ENCODE assay signal across 1 cellular context in the genomic region with DNA sequence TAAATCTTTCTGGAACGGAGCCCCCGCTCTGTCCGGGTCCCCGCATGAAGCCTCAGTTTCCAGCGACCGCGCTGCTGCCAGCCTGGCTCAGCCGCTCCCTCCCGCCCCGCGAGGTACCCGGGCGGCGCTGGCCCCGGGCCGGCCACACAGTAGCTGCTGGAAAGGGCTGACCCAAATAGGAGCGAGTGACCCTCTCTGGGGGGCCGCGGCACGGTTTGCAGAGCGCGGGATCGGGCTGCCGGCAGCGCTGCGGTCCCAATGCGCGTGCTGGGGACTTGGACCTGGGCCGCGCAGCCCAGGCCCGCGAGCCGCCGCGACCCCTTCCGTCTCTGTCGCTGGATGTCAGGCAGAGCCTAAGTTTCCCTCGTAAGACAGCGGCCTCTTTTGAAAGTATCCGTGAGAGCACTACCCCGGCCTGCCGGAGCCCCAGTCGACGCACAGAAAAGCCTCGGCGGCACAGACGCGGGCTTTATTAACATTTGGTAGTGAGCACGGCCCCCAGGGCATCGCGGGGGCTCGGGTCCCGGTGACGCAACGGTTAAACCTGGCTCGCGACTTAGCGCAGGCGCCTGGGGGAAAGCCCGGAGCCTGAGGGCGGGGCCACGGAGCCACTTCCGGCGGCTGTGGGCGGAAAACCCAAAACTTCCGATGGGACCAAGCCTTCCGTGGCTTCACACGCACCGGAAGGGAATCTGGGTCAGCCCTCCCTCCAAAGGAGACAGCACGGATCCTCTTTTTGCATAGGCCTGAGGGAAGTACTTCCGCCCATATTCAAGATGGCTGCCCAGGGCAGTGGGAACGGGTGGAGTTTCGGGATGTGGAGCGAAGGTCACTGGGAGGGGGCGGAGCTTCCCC.
TF ChIP-seq lines count a peak whose summit lies in the region.

No MANE protein-coding gene starts in this region.

TF ChIP-seq in K562, 482 proteins besides CTCF, POLR2A, EP300 and RAD21 (continued from another document and continues in another):
- TF ChIP-seq, protein P1, sequence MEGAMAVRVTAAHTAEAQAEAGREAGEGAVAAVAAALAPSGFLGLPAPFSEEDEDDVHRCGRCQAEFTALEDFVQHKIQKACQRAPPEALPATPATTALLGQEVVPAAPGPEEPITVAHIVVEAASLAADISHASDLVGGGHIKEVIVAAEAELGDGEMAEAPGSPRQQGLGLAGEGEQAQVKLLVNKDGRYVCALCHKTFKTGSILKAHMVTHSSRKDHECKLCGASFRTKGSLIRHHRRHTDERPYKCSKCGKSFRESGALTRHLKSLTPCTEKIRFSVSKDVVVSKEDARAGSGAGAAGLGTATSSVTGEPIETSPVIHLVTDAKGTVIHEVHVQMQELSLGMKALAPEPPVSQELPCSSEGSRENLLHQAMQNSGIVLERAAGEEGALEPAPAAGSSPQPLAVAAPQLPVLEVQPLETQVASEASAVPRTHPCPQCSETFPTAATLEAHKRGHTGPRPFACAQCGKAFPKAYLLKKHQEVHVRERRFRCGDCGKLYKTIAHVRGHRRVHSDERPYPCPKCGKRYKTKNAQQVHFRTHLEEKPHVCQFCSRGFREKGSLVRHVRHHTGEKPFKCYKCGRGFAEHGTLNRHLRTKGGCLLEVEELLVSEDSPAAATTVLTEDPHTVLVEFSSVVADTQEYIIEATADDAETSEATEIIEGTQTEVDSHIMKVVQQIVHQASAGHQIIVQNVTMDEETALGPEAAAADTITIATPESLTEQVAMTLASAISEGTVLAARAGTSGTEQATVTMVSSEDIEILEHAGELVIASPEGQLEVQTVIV (CRISPR knock-in tag; IDR thresholded peaks at IDR 0.05; ENCODE audit: borderline replicate concordance) = no peak
- TF ChIP-seq SRSF1 (IDR thresholded peaks at IDR 0.05; ENCODE audit: low read depth, low read length) (peak; percentile 76; the same call in 1 of the 2 replicates), ZNF134 (CRISPR knock-in tag; conservative IDR thresholded peaks at IDR 0.05) (no peak), MCM7 (IDR thresholded peaks at IDR 0.05) (no peak), MBD2 (IDR thresholded peaks at IDR 0.05; ENCODE audit: borderline replicate concordance, low read depth) (peak; percentile 92), ZNF197 (CRISPR knock-in tag; IDR thresholded peaks at IDR 0.05; ENCODE audit: low read depth) (peak; percentile 34; the same call in 1 of the 2 replicates), ZNF586 (CRISPR knock-in tag; conservative IDR thresholded peaks at IDR 0.05) (no peak), ZKSCAN1 (IDR thresholded peaks at IDR 0.05; ENCODE audit: low read depth, low read length) (no peak), GATAD2B (IDR thresholded peaks at IDR 0.05; ENCODE audit: borderline replicate concordance) (no peak; the same call in 1 of the 2 replicates), NELFE (IDR thresholded peaks at IDR 0.05; ENCODE audit: insufficient read depth, insufficient read length) (no peak), TAF1 (IDR thresholded peaks at IDR 0.05; ENCODE audit: control insufficient read depth, extremely low read depth, insufficient read depth, low read length, severe bottlenecking) (peak; percentile 84), MCM2 (IDR thresholded peaks at IDR 0.05; ENCODE audit: low read depth) (no peak), CREBBP (IDR thresholded peaks at IDR 0.05; ENCODE audit: low read depth, low read length) (no peak), MAFK (IDR thresholded peaks at IDR 0.05; ENCODE audit: low read length) (peak; percentile 48), E2F3 (CRISPR knock-in tag; IDR thresholded peaks at IDR 0.05) (peak; percentile 73; the same call in 1 of the 2 replicates), CSDE1 (IDR thresholded peaks at IDR 0.05) (no peak), HIVEP1 (CRISPR knock-in tag; IDR thresholded peaks at IDR 0.05) (no peak), PPARD (CRISPR knock-in tag; IDR thresholded peaks at IDR 0.05) (no peak), FOXA1 (IDR thresholded peaks at IDR 0.05; ENCODE audit: borderline replicate concordance) (no peak), POLR2B (IDR thresholded peaks at IDR 0.05; ENCODE audit: low read depth, partially characterized antibody) (peak; percentile 63), MCM3 (IDR thresholded peaks at IDR 0.05) (no peak), BRD4 (IDR thresholded peaks at IDR 0.05) (peak; percentile 30; the same call in 1 of the 2 replicates), IRF2 (CRISPR knock-in tag; IDR thresholded peaks at IDR 0.05) (no peak), ZNF696 (CRISPR knock-in tag; conservative IDR thresholded peaks at IDR 0.05) (no peak; the same call in 1 of the 2 replicates), PML (IDR thresholded peaks at IDR 0.05; ENCODE audit: low read length) (no peak; the same call in 1 of the 2 replicates), TARDBP (IDR thresholded peaks at IDR 0.05) (no peak), HDAC6 (IDR thresholded peaks at IDR 0.05; ENCODE audit: low read depth, low read length) (no peak), SIN3A (IDR thresholded peaks at IDR 0.05; ENCODE audit: borderline replicate concordance in 2 of 2, control insufficient read depth in 1 of 2, low read depth in 2 of 2, low read length in 2 of 2) (no peak; a peak in 2 of 4 replicates), TRIM28 (IDR thresholded peaks at IDR 0.05) (no peak)
- TF ChIP-seq, protein P2, sequence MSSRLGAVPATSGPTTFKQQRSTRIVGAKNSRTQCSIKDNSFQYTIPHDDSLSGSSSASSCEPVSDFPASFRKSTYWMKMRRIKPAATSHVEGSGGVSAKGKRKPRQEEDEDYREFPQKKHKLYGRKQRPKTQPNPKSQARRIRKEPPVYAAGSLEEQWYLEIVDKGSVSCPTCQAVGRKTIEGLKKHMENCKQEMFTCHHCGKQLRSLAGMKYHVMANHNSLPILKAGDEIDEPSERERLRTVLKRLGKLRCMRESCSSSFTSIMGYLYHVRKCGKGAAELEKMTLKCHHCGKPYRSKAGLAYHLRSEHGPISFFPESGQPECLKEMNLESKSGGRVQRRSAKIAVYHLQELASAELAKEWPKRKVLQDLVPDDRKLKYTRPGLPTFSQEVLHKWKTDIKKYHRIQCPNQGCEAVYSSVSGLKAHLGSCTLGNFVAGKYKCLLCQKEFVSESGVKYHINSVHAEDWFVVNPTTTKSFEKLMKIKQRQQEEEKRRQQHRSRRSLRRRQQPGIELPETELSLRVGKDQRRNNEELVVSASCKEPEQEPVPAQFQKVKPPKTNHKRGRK (tag; IDR thresholded peaks at IDR 0.05) = no peak
- TF ChIP-seq, protein P3, sequence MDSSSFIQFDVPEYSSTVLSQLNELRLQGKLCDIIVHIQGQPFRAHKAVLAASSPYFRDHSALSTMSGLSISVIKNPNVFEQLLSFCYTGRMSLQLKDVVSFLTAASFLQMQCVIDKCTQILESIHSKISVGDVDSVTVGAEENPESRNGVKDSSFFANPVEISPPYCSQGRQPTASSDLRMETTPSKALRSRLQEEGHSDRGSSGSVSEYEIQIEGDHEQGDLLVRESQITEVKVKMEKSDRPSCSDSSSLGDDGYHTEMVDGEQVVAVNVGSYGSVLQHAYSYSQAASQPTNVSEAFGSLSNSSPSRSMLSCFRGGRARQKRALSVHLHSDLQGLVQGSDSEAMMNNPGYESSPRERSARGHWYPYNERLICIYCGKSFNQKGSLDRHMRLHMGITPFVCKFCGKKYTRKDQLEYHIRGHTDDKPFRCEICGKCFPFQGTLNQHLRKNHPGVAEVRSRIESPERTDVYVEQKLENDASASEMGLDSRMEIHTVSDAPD (CRISPR knock-in tag; IDR thresholded peaks at IDR 0.05) = no peak
- TF ChIP-seq, protein P4, sequence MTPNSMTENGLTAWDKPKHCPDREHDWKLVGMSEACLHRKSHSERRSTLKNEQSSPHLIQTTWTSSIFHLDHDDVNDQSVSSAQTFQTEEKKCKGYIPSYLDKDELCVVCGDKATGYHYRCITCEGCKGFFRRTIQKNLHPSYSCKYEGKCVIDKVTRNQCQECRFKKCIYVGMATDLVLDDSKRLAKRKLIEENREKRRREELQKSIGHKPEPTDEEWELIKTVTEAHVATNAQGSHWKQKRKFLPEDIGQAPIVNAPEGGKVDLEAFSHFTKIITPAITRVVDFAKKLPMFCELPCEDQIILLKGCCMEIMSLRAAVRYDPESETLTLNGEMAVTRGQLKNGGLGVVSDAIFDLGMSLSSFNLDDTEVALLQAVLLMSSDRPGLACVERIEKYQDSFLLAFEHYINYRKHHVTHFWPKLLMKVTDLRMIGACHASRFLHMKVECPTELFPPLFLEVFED (CRISPR knock-in tag; conservative IDR thresholded peaks at IDR 0.05) = 0 out of 2 replicates have a peak, but pooled peaks have one; percentile 12
- TF ChIP-seq, protein P5, sequence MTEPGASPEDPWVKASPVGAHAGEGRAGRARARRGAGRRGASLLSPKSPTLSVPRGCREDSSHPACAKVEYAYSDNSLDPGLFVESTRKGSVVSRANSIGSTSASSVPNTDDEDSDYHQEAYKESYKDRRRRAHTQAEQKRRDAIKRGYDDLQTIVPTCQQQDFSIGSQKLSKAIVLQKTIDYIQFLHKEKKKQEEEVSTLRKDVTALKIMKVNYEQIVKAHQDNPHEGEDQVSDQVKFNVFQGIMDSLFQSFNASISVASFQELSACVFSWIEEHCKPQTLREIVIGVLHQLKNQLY (CRISPR knock-in tag; conservative IDR thresholded peaks at IDR 0.05) = no peak
- TF ChIP-seq, protein P6, sequence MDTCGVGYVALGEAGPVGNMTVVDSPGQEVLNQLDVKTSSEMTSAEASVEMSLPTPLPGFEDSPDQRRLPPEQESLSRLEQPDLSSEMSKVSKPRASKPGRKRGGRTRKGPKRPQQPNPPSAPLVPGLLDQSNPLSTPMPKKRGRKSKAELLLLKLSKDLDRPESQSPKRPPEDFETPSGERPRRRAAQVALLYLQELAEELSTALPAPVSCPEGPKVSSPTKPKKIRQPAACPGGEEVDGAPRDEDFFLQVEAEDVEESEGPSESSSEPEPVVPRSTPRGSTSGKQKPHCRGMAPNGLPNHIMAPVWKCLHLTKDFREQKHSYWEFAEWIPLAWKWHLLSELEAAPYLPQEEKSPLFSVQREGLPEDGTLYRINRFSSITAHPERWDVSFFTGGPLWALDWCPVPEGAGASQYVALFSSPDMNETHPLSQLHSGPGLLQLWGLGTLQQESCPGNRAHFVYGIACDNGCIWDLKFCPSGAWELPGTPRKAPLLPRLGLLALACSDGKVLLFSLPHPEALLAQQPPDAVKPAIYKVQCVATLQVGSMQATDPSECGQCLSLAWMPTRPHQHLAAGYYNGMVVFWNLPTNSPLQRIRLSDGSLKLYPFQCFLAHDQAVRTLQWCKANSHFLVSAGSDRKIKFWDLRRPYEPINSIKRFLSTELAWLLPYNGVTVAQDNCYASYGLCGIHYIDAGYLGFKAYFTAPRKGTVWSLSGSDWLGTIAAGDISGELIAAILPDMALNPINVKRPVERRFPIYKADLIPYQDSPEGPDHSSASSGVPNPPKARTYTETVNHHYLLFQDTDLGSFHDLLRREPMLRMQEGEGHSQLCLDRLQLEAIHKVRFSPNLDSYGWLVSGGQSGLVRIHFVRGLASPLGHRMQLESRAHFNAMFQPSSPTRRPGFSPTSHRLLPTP (IDR thresholded peaks at IDR 0.05; ENCODE audit: borderline replicate concordance, extremely low read depth, insufficient read length) = no peak
- TF ChIP-seq, protein P7, sequence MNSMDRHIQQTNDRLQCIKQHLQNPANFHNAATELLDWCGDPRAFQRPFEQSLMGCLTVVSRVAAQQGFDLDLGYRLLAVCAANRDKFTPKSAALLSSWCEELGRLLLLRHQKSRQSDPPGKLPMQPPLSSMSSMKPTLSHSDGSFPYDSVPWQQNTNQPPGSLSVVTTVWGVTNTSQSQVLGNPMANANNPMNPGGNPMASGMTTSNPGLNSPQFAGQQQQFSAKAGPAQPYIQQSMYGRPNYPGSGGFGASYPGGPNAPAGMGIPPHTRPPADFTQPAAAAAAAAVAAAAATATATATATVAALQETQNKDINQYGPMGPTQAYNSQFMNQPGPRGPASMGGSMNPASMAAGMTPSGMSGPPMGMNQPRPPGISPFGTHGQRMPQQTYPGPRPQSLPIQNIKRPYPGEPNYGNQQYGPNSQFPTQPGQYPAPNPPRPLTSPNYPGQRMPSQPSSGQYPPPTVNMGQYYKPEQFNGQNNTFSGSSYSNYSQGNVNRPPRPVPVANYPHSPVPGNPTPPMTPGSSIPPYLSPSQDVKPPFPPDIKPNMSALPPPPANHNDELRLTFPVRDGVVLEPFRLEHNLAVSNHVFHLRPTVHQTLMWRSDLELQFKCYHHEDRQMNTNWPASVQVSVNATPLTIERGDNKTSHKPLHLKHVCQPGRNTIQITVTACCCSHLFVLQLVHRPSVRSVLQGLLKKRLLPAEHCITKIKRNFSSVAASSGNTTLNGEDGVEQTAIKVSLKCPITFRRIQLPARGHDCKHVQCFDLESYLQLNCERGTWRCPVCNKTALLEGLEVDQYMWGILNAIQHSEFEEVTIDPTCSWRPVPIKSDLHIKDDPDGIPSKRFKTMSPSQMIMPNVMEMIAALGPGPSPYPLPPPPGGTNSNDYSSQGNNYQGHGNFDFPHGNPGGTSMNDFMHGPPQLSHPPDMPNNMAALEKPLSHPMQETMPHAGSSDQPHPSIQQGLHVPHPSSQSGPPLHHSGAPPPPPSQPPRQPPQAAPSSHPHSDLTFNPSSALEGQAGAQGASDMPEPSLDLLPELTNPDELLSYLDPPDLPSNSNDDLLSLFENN (IDR thresholded peaks at IDR 0.05; ENCODE audit: low read depth in 2 of 2, low read length in 2 of 2) = no peak
